ENCODE assay signal across 10 cellular contexts in genomic region chr11:76770642-76771445, GRCh38. TPM values are rescaled to one million over a fixed set of nuclear protein-coding genes. Genes with fewer than 3 reads are reported as not detected.
DNase-seq lines count a peak whose midpoint lies in the region; ATAC-seq and TF ChIP-seq lines count a peak whose summit lies in the region.
"Had no signal": no experiment of that assay in that cellular context is flagged by ENCODE, and none has a peak within 500 bp of the region (broad histone marks: within the 10 kb centered on the region; RNA-seq: fewer than 3 reads in every experiment).

No MANE protein-coding gene starts in this region.

- in situ Hi-C loops in ACHN (cut with HindIII; ENCODE audit: low pct_ligation_motif_present, low pct_unique_long_range_greater_than_20kb, low sequenced_read_pairs) (no loop called here), HAP-1 (cut with MboI; ENCODE audit: low sequenced_read_pairs) (no loop called here)

- H3K27me3 ChIP-seq in colonic mucosa (no peaks in the 10 kb centered on the region), muscle layer of duodenum (ENCODE audit: low read depth, low read length) (no peaks in the 10 kb centered on the region), HAP-1 (ENCODE audit: low read depth) (no peaks in the 10 kb centered on the region)

- DNase-seq in ACHN: peak; percentile 21
- peak; percentile 75 for DNase-seq in LHCN-M2 (ENCODE audit: low read depth)
- DNase-seq in colonic mucosa: peak; percentile 63
- no peak for DNase-seq in glutamatergic neuron
- DNase-seq in NCI-H2081 (lab: John Stamatoyannopoulos, UW): no peak
- DNase-seq in HAP-1 (ENCODE audit: low spot score in 2 of 2): no peak
- DNase-seq: activated naive CD4-positive, alpha-beta T cell treated with anti-CD3 and anti-CD28 coated beads, Interleukin-2, amount 50 U/mL, for 16 hours; stimulated activated CD4-positive, alpha-beta T cell treated with anti-CD3 and anti-CD28 coated beads, Interleukin-4, amount 100 ng/mL, for 1 hour had no signal

- no peak overlapping the region for H3K4me3 Mint-ChIP-seq in glutamatergic neuron (ENCODE audit: unreplicated experiment)

- H3K9ac ChIP-seq in colonic mucosa (ENCODE audit: low read depth in 2 of 2, low read length in 2 of 2): peak overlapping the region; percentile 4 to 90

- peaks cover 4% of the 10 kb centered on the region for H3K27me3 Mint-ChIP-seq in glutamatergic neuron (ENCODE audit: unreplicated experiment)

- H3K4me1 ChIP-seq in colonic mucosa (peaks cover 40% of the 10 kb centered on the region), muscle layer of duodenum (ENCODE audit: control insufficient read depth in 1 of 2, insufficient read depth in 2 of 2, low read length in 2 of 2) (peaks cover 26 to 29% of the 10 kb centered on the region in 2 donors), HAP-1 (no peaks in the 10 kb centered on the region)

- H3K4me1 Mint-ChIP-seq in glutamatergic neuron (ENCODE audit: low read depth, unreplicated experiment): peaks cover 11% of the 10 kb centered on the region

- no peaks in the 10 kb centered on the region for H3K36me3 Mint-ChIP-seq in glutamatergic neuron (ENCODE audit: unreplicated experiment)

- H3K27ac Mint-ChIP-seq in glutamatergic neuron (ENCODE audit: unreplicated experiment): no peak overlapping the region

- H3K9me3 ChIP-seq in colonic mucosa (no peaks in the 10 kb centered on the region), muscle layer of duodenum (ENCODE audit: control insufficient read depth in 1 of 2, low read length in 2 of 2) (no peaks in the 10 kb centered on the region), HAP-1 (no peaks in the 10 kb centered on the region)

- TF ChIP-seq CTCF in colonic mucosa (IDR thresholded peaks at IDR 0.05) (no peak), glutamatergic neuron (IDR thresholded peaks at IDR 0.05; ENCODE audit: partially characterized antibody, unreplicated experiment) (no peak)

- peak overlapping the region; percentile 91 for H3K27ac ChIP-seq in colonic mucosa
- peak overlapping the region; percentile 28 for H3K27ac ChIP-seq in muscle layer of duodenum (ENCODE audit: low read length)

- no peak for ATAC-seq in GM19324 (IDR thresholded peaks at IDR 0.05; ENCODE audit: low FRiP score, unreplicated experiment)

- H3K36me3 ChIP-seq in colonic mucosa: no peaks in the 10 kb centered on the region
- H3K36me3 ChIP-seq in muscle layer of duodenum (ENCODE audit: control insufficient read depth in 1 of 2, insufficient read depth in 2 of 2, low read length in 2 of 2): no peaks in the 10 kb centered on the region
- H3K36me3 ChIP-seq in HAP-1 (replicated peaks): no peaks in the 10 kb centered on the region

- H3K9me3 Mint-ChIP-seq in glutamatergic neuron (ENCODE audit: unreplicated experiment): peaks cover 6% of the 10 kb centered on the region

- intact Hi-C loops in colonic mucosa (cut with DNase I): no loop called here

- H3K4me3 ChIP-seq in colonic mucosa (no peak overlapping the region), muscle layer of duodenum (ENCODE audit: low read depth in 1 of 2, low read length in 2 of 2) (no peak overlapping the region), HAP-1 (no peak overlapping the region)

RNA-seq across cellular contexts. Expression of gene TSKU, which starts 12.3 kb away (rescaled TPM):
- total RNA-seq in LHCN-M2 (2014; rRNA removed) (22.6 and 31.4 TPM in 2 replicates), colonic mucosa (10 to 100 TPM; 39.6 to 41.3 TPM), glutamatergic neuron (ENCODE audit: unreplicated experiment) (29.2 TPM)
- polyA plus RNA-seq in LHCN-M2 (2012): 13.1 TPM

Comparison
In these comparisons a context has a peak if more than half of its experiments do, and no peak if none do; other contexts are left out.
1. DNase-seq: peak in ACHN (single experiment), LHCN-M2 (single experiment) and colonic mucosa (single experiment); none in glutamatergic neuron (single experiment), NCI-H2081 (0 of 2) and HAP-1 (0 of 2).